ENCODE assay signal across 18 cellular contexts in genomic region chr3:15809313-15809712, GRCh38. TPM values are rescaled to one million over a fixed set of nuclear protein-coding genes. Genes with fewer than 3 reads are reported as not detected.
DNase-seq lines count a peak whose midpoint lies in the region; ATAC-seq and TF ChIP-seq lines count a peak whose summit lies in the region.
"Had no signal": no experiment of that assay in that cellular context is flagged by ENCODE, and none has a peak within 500 bp of the region (broad histone marks: within the 10 kb centered on the region; RNA-seq: fewer than 3 reads in every experiment).

No MANE protein-coding gene starts in this region.

- H3K36me3 Mint-ChIP-seq in T-helper 17 cell (ENCODE audit: low read depth), result no peaks in the 10 kb centered on the region
- no peaks in the 10 kb centered on the region for H3K36me3 Mint-ChIP-seq in activated CD4-positive, alpha-beta T cell treated with anti-CD3 and anti-CD28 coated beads for 36 hours (ENCODE audit: low read depth)

- no peak overlapping the region for H2BK5ac ChIP-seq in IMR-90 (ENCODE audit: low read depth, low read length, poor library complexity, severe bottlenecking)

- no peak overlapping the region for H2AFZ ChIP-seq in IMR-90 (replicated peaks; ENCODE audit: low read length, poor library complexity)

- H3K9me1 ChIP-seq in IMR-90 (ENCODE audit: insufficient read depth, low read length), result peaks cover 5% of the 10 kb centered on the region

- no peak overlapping the region for H2AK9ac ChIP-seq in IMR-90 (replicated peaks; ENCODE audit: low read depth, low read length, poor library complexity)

- peaks cover 36 to 44% of the 10 kb centered on the region in 2 experiments for H3K79me1 ChIP-seq in IMR-90 (ENCODE audit: low read depth in 1 of 2, low read length in 2 of 2)

- H3K4me1 ChIP-seq in BLaER1 treated with 17β-estradiol and CSF1 and Interleukin-3, amounts not matched to agents 10 nM and 100 nM, result peaks cover 25 to 65% (median 41%) of the 10 kb centered on the region in 10 experiments
- peaks cover 3% of the 10 kb centered on the region; the same call in 1 of the 2 replicates for H3K4me1 ChIP-seq in IMR-90 (ENCODE audit: control insufficient read depth, insufficient read depth, low read length)
- H3K4me1 ChIP-seq: SJCRH30 had no signal

- DNase-seq in IMR-90, result no peak
- no peak for DNase-seq in T-helper 17 cell
- peak; percentile 52 for DNase-seq in foreskin melanocyte
- DNase-seq in NCI-H2196 treated with DMSO at 0.1 percent for 48 hours (lab: John Stamatoyannopoulos, UW; ENCODE audit: unreplicated experiment), result no peak
- DNase-seq in glomerular visceral epithelial cell (ENCODE audit: extremely low spot score), result no peak
- no peak for DNase-seq in activated CD4-positive, alpha-beta T cell treated with anti-CD3 and anti-CD28 coated beads for 36 hours
- no peak for DNase-seq in activated CD8-positive, alpha-beta memory T cell treated with anti-CD3 and anti-CD28 coated beads, Interleukin-2, amount 50 U/mL, for 4 hours
- DNase-seq: GF-D8, HFFc6, NCI-H1417, NCI-H187 treated with DMSO at 0.1 percent for 48 hours, NCI-H2171, NCI-H446 treated with DMSO at 0.1 percent for 48 hours, NCI-H748 treated with DMSO at 0.1 percent for 48 hours, PC-3, SJCRH30 had no signal

- H3K9me3 Mint-ChIP-seq in activated CD4-positive, alpha-beta T cell treated with anti-CD3 and anti-CD28 coated beads for 36 hours (ENCODE audit: low read depth), result no peaks in the 10 kb centered on the region
- H3K9me3 Mint-ChIP-seq: HFFc6 had no signal

- intact Hi-C loops in IMR-90 (cut with micrococcal nuclease), result no loop called here
- intact Hi-C loops in activated CD4-positive, alpha-beta T cell treated with anti-CD3 and anti-CD28 coated beads for 36 hours (cut with DNase I, micrococcal nuclease), result no loop called here

- H3K4me3 ChIP-seq in BLaER1 treated with 17β-estradiol and CSF1 and Interleukin-3, amounts not matched to agents 10 nM and 100 nM, result no peak overlapping the region
- no peak overlapping the region for H3K4me3 ChIP-seq in IMR-90 (ENCODE audit: insufficient read depth, low read depth, low read length)
- H3K4me3 ChIP-seq: BLaER1, SJCRH30 had no signal

- 0 out of 22 replicates have a peak, but pooled peaks cover 0 to 4% (median 0%) of the 10 kb centered on the region in 11 experiments for H4K20me1 ChIP-seq in BLaER1 treated with 17β-estradiol and CSF1 and Interleukin-3, amounts not matched to agents 10 nM and 100 nM
- no peaks in the 10 kb centered on the region for H4K20me1 ChIP-seq in IMR-90 (ENCODE audit: insufficient read depth, low read length)

- peak overlapping the region; percentile 48; the same call in 1 of the 2 replicates for H3K4ac ChIP-seq in IMR-90 (ENCODE audit: low read depth, low read length)

- H3K27me3 ChIP-seq in BLaER1 treated with 17β-estradiol and CSF1 and Interleukin-3, amounts not matched to agents 10 nM and 100 nM, result no peaks in the 10 kb centered on the region
- H3K27me3 ChIP-seq in IMR-90 (ENCODE audit: control insufficient read depth, insufficient read depth, low read length), result no peaks in the 10 kb centered on the region
- H3K27me3 ChIP-seq: BLaER1, SJCRH30 had no signal

- ATAC-seq in IMR-90 (ENCODE audit: low read depth) (no peak), T-helper 17 cell (no peak)
- no peak for ATAC-seq in activated CD4-positive, alpha-beta T cell treated with anti-CD3 and anti-CD28 coated beads for 36 hours
- ATAC-seq: PC-3 had no signal

- H4K5ac ChIP-seq in IMR-90 (ENCODE audit: low read depth, low read length), result no peak overlapping the region; the same call in 1 of the 2 replicates

- no peak overlapping the region for H4K91ac ChIP-seq in IMR-90 (ENCODE audit: insufficient read depth, low read depth, low read length)

- H2BK20ac ChIP-seq in IMR-90 (ENCODE audit: low read depth, low read length), result no peak overlapping the region

- TF ChIP-seq CTCF in IMR-90 (conservative IDR thresholded peaks at IDR 0.05; ENCODE audit: low read depth, low read length), result no peak

- 0 out of 3 replicates have a peak overlapping the region, but pooled peaks have one; percentile 52 for H2BK15ac ChIP-seq in IMR-90 (ENCODE audit: low read depth, low read length)

- WGBS in IMR-90 (ENCODE audit: extremely low coverage in 2 of 2, insufficient read length in 1 of 2), 2 experiments, result no CpG with 5 or more reads among the region's 2 CpGs

- H2AK5ac ChIP-seq in IMR-90 (ENCODE audit: low read depth, low read length), result peak overlapping the region; percentile 69

- peak overlapping the region; percentile 19 for H3K27ac Mint-ChIP-seq in T-helper 17 cell
- no peak overlapping the region for H3K27ac Mint-ChIP-seq in activated CD4-positive, alpha-beta T cell treated with anti-CD3 and anti-CD28 coated beads for 36 hours

- H3K4me2 ChIP-seq in BLaER1 treated with 17β-estradiol and CSF1 and Interleukin-3, amounts not matched to agents 10 nM and 100 nM, result peak overlapping the region in 6 of 11 experiments; percentile 25 to 55 (median 38); a peak in 12 of 22 replicates
- no peak overlapping the region for H3K4me2 ChIP-seq in IMR-90 (ENCODE audit: low read depth, low read length)
- H3K4me2 ChIP-seq: BLaER1 had no signal

- no peak overlapping the region for H3K4me3 Mint-ChIP-seq in T-helper 17 cell
- H3K4me3 Mint-ChIP-seq in activated CD4-positive, alpha-beta T cell treated with anti-CD3 and anti-CD28 coated beads for 36 hours, result no peak overlapping the region
- H3K4me3 Mint-ChIP-seq: HFFc6 had no signal

- no peak overlapping the region; the same call in 1 of the 2 replicates for H2BK120ac ChIP-seq in IMR-90 (ENCODE audit: low read depth, low read length)

- H3K9ac ChIP-seq in BLaER1 treated with 17β-estradiol and CSF1 and Interleukin-3, amounts not matched to agents 10 nM and 100 nM, result no peak overlapping the region
- no peak overlapping the region for H3K9ac ChIP-seq in IMR-90 (ENCODE audit: low read depth, low read length)
- H3K9ac ChIP-seq: BLaER1 had no signal

- no peak for TF ChIP-seq POLR2A in IMR-90 (IDR thresholded peaks at IDR 0.05; ENCODE audit: low read depth, low read length)

- H3K27me3 Mint-ChIP-seq in T-helper 17 cell, result no peaks in the 10 kb centered on the region
- H3K27me3 Mint-ChIP-seq in activated CD4-positive, alpha-beta T cell treated with anti-CD3 and anti-CD28 coated beads for 36 hours, result no peaks in the 10 kb centered on the region

- dilution Hi-C loops in IMR-90 (cut with HindIII; ENCODE audit: low sequenced_read_pairs, unreplicated experiment), result no loop called here

- in situ Hi-C loops in IMR-90 (cut with MboI; ENCODE audit: low sequenced_read_pairs), result loop anchor here (10.0 kb wide), 1 partner anchor 165 kb away; no protein-coding TSS in a partner anchor

- no TSS peak for BruUV-seq in IMR-90 (replicated peaks; lab: Mats Ljungman, UMichigan)

- CTCF ChIA-PET in IMR-90 (lab: Yijun Ruan, JAX), result no interaction called here
- CTCF ChIA-PET in activated CD4-positive, alpha-beta T cell treated with anti-CD3 and anti-CD28 coated beads for 36 hours (lab: Charles Lee), result interaction anchor here (2.7 to 6.3 kb wide), 2 partner anchors 10 to 179 kb away, joined by 12 to 50 read pairs; partner anchors contain the start of gene ANKRD28

- TF ChIP-seq RAD21 in IMR-90 (IDR thresholded peaks at IDR 0.05; ENCODE audit: low read length), result no peak

- H3K36me3 ChIP-seq in BLaER1 treated with 17β-estradiol and CSF1 and Interleukin-3, amounts not matched to agents 10 nM and 100 nM, result peaks cover 0 to 4% (median 0%) of the 10 kb centered on the region in 11 experiments; a peak in 1 of 22 replicates
- H3K36me3 ChIP-seq in IMR-90 (ENCODE audit: control insufficient read depth, insufficient read depth, low read length), result no peaks in the 10 kb centered on the region
- H3K36me3 ChIP-seq: BLaER1, SJCRH30 had no signal

- H3K27ac ChIP-seq in BLaER1 treated with 17β-estradiol and CSF1 and Interleukin-3, amounts not matched to agents 10 nM and 100 nM, result peak overlapping the region in 6 of 11 experiments; percentile 14 to 98 (median 63); a peak in 7 of 22 replicates
- H3K27ac ChIP-seq in IMR-90 (ENCODE audit: insufficient read depth, low read length), result no peak overlapping the region
- H3K27ac ChIP-seq: BLaER1, SJCRH30 had no signal

- no peaks in the 10 kb centered on the region for H3K9me3 ChIP-seq in BLaER1 treated with 17β-estradiol and CSF1 and Interleukin-3, amounts not matched to agents 10 nM and 100 nM (replicated peaks in 1 of 11)
- H3K9me3 ChIP-seq in IMR-90 (ENCODE audit: control insufficient read depth, insufficient read depth, low read length) (no peaks in the 10 kb centered on the region), T-helper 17 cell (ENCODE audit: control insufficient read depth, low read length, poor library complexity, severe bottlenecking) (no peaks in the 10 kb centered on the region)
- H3K9me3 ChIP-seq: BLaER1 had no signal

- H3K18ac ChIP-seq in IMR-90 (ENCODE audit: low read depth, low read length), result no peak overlapping the region

- peak overlapping the region in 1 of 2 experiments; percentile 51; a peak in 1 of 4 replicates for H4K8ac ChIP-seq in IMR-90 (ENCODE audit: low read depth in 2 of 2, low read length in 2 of 2)

- H3K56ac ChIP-seq in IMR-90 (ENCODE audit: extremely low read depth, insufficient read depth, low read length), result no peak overlapping the region

- peaks cover 31% of the 10 kb centered on the region for H3K4me1 Mint-ChIP-seq in T-helper 17 cell
- peaks cover 45% of the 10 kb centered on the region for H3K4me1 Mint-ChIP-seq in activated CD4-positive, alpha-beta T cell treated with anti-CD3 and anti-CD28 coated beads for 36 hours

- no peak overlapping the region for H3K14ac ChIP-seq in IMR-90 (replicated peaks; ENCODE audit: low read depth, low read length)

- POLR2A ChIA-PET in IMR-90 (lab: Charles Lee; ENCODE audit: unreplicated experiment), result no interaction called here
- POLR2A ChIA-PET in activated CD4-positive, alpha-beta T cell treated with anti-CD3 and anti-CD28 coated beads for 36 hours (lab: Charles Lee), result no interaction called here

- peak overlapping the region; percentile 45 for H3K23ac ChIP-seq in IMR-90 (ENCODE audit: low read depth, low read length)

TF ChIP-seq in IMR-90, 13 proteins besides CTCF, POLR2A, EP300 and RAD21 (continues in another document):
- no peak for TF ChIP-seq ELK1 (IDR thresholded peaks at IDR 0.05; ENCODE audit: borderline replicate concordance, low read depth, low read length)

RNA-seq across cellular contexts. Expression of gene ANKRD28, which starts 11.5 kb away (rescaled TPM):
- 211 and 223 TPM in 2 replicates for total RNA-seq in IMR-90 (2012; rRNA removed)
- 39.2 and 52.6 TPM in 2 replicates for polyA plus RNA-seq in IMR-90 (2012; rRNA removed)
- polyA plus RNA-seq in IMR-90 (2012; cell fraction: cytosol; rRNA removed), result 14.2 and 22.7 TPM in 2 replicates
- 23.2 and 164 TPM in 2 replicates for polyA plus RNA-seq in IMR-90 (2012; cell fraction: nucleus; rRNA removed; ENCODE audit: low replicate concordance)
- total RNA-seq in T-helper 17 cell, result 100 to 1,000 TPM in 1 of 2 donors, 10 to 100 TPM in 1; 86.2 to 105 TPM
- 10 to 100 TPM; 27.3 to 28.4 TPM for total RNA-seq in activated CD4-positive, alpha-beta T cell treated with anti-CD3 and anti-CD28 coated beads for 36 hours
